Comparison of ENCODE assay signal across 1 cellular context in the genomic region with DNA sequence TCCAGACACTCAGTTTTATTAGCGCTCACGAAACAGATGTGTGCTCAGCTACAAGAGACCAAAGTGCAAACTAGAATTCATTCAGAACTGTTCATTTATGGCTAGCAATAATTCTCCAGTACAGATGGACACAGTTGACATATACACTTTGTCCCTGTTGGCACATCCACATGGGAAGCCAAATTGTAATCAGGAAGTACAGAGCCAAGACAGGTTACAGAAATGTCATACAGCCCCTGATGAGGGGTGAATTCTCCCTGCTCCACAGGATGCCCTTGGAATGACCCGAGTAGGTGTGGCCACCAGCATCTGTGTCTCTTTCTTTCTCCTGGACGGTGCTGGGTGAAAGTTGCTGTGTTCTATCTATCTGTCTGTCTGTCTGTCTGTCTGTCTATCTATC.
A peak's percentile ranks its signal among the peaks of the same experiment; 100 is the strongest.
TF ChIP-seq lines count a peak whose summit lies in the region.

No MANE protein-coding gene starts in this region.

TF ChIP-seq in HepG2, 621 proteins besides CTCF, POLR2A, EP300 and RAD21:
- TF ChIP-seq, protein P1, sequence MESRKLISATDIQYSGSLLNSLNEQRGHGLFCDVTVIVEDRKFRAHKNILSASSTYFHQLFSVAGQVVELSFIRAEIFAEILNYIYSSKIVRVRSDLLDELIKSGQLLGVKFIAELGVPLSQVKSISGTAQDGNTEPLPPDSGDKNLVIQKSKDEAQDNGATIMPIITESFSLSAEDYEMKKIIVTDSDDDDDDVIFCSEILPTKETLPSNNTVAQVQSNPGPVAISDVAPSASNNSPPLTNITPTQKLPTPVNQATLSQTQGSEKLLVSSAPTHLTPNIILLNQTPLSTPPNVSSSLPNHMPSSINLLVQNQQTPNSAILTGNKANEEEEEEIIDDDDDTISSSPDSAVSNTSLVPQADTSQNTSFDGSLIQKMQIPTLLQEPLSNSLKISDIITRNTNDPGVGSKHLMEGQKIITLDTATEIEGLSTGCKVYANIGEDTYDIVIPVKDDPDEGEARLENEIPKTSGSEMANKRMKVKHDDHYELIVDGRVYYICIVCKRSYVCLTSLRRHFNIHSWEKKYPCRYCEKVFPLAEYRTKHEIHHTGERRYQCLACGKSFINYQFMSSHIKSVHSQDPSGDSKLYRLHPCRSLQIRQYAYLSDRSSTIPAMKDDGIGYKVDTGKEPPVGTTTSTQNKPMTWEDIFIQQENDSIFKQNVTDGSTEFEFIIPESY (CRISPR knock-in tag; IDR thresholded peaks at IDR 0.05): peak; percentile 26; the same call in 1 of the 2 replicates
- TF ChIP-seq HNF4A (CRISPR knock-in tag; IDR thresholded peaks at IDR 0.05) (peak; percentile 32), CEBPB (IDR thresholded peaks at IDR 0.05; ENCODE audit: borderline replicate concordance, low read depth, low read length) (no peak), ZNF121 (CRISPR knock-in tag; IDR thresholded peaks at IDR 0.05) (no peak)
